28 cellular contexts compared by ENCODE assay signal in the genomic region with DNA sequence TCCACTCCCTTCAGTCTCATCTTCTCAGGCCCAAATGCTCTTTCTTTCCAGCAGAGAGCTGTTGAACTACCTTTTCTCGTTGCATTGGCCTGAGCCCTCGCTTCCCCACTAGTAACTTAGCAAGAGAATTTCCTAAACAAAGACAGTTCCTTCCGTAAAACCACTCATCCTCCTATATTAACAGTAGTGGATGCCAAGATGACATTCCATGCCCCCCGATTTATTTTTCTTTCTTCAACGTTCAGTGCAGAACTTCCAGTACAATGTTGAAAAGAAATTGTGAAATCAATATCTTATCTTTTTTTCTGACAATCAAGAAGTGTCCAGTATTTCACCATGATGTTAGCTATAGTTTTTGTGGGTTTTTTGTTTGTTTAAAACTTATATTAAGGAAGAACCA.
"Had no signal": no experiment of that assay in that cellular context is flagged by ENCODE, and none has a peak within 500 bp of the region (broad histone marks: within the 10 kb centered on the region; RNA-seq: fewer than 3 reads in every experiment).

No MANE protein-coding gene starts in this region.

- H3K27me3 Mint-ChIP-seq: naive B cell; stimulated activated memory B cell treated with anti-CD40 and anti-IgM and Interleukin-4, amounts not matched to agents 10 μg/mL and 1 μg/mL and 100 μg/mL, for 72 hours; type B pancreatic cell had no signal

- ATAC-seq: left lobe of liver; mucosa of descending colon; natural killer cell treated with Interleukin-12 subunit alpha and Interleukin-12 subunit beta and Interleukin-15 and Interleukin-18, amount 100 ng/mL, for 72 hours; stimulated activated memory B cell treated with anti-CD40 and anti-IgM and Interleukin-4, amounts not matched to agents 10 μg/mL and 1 μg/mL and 100 μg/mL, for 72 hours; stimulated activated naive CD8-positive, alpha-beta T cell treated with anti-CD3 and anti-CD28 coated beads, Interleukin-15, Interleukin-2, amounts not matched to agents 100 U/mL and 50 U/mL, for 24 hours had no signal

- H3K36me3 Mint-ChIP-seq: immature natural killer cell; naive B cell; natural killer cell treated with Interleukin-12 subunit alpha and Interleukin-12 subunit beta and Interleukin-15 and Interleukin-18, amount 100 ng/mL, for 72 hours; stimulated activated memory B cell treated with anti-CD40 and anti-IgM and Interleukin-4, amounts not matched to agents 10 μg/mL and 1 μg/mL and 100 μg/mL, for 72 hours; type B pancreatic cell had no signal

- H3K4me3 ChIP-seq: coronary artery, esophagus squamous epithelium, lung, mucosa of descending colon, prostate gland, right atrium auricular region, sigmoid colon, testis, tibial artery had no signal

- H3K27ac ChIP-seq: coronary artery, esophagus squamous epithelium, prostate gland, right atrium auricular region, sigmoid colon, testis, tibial artery had no signal

- DNase-seq: dermis blood vessel endothelial cell; effector memory CD4-positive, alpha-beta T cell; erythroblast; esophagus squamous epithelium; hypothalamus; immature natural killer cell; mesenchymal stem cell; mucosa of descending colon; naive B cell; nucleus accumbens; sigmoid colon; stimulated activated CD4-positive, alpha-beta T cell treated with anti-CD3 and anti-CD28 coated beads, Interleukin-2, amount 100 ng/mL, for 24 hours; stimulated activated CD4-positive, alpha-beta T cell treated with anti-CD3 and anti-CD28 coated beads, Interleukin-4, amount 100 ng/mL, for 24 hours; stimulated activated naive CD8-positive, alpha-beta T cell treated with anti-CD3 and anti-CD28 coated beads, Interleukin-15, Interleukin-2, amounts not matched to agents 100 U/mL and 50 U/mL, for 24 hours; substantia nigra; testis; tibial artery had no signal

- H3K4me1 ChIP-seq: prostate gland, right atrium auricular region, testis had no signal

- H3K9me3 Mint-ChIP-seq: immature natural killer cell; natural killer cell treated with Interleukin-12 subunit alpha and Interleukin-12 subunit beta and Interleukin-15 and Interleukin-18, amount 100 ng/mL, for 72 hours; stimulated activated memory B cell treated with anti-CD40 and anti-IgM and Interleukin-4, amounts not matched to agents 10 μg/mL and 1 μg/mL and 100 μg/mL, for 72 hours; type B pancreatic cell had no signal

- H3K9me3 ChIP-seq: esophagus squamous epithelium, prostate gland, sigmoid colon, testis, tibial artery had no signal

- H3K27me3 ChIP-seq: esophagus squamous epithelium, right atrium auricular region, sigmoid colon, testis, tibial artery had no signal

- H3K36me3 ChIP-seq: esophagus squamous epithelium, prostate gland, right atrium auricular region, sigmoid colon, tibial artery had no signal

- H3K4me3 Mint-ChIP-seq: immature natural killer cell; mesothelial cell of epicardium; naive B cell; natural killer cell treated with Interleukin-12 subunit alpha and Interleukin-12 subunit beta and Interleukin-15 and Interleukin-18, amount 100 ng/mL, for 72 hours; stimulated activated memory B cell treated with anti-CD40 and anti-IgM and Interleukin-4, amounts not matched to agents 10 μg/mL and 1 μg/mL and 100 μg/mL, for 72 hours; type B pancreatic cell had no signal

- H3K27ac Mint-ChIP-seq: immature natural killer cell; naive B cell; natural killer cell treated with Interleukin-12 subunit alpha and Interleukin-12 subunit beta and Interleukin-15 and Interleukin-18, amount 100 ng/mL, for 72 hours; stimulated activated memory B cell treated with anti-CD40 and anti-IgM and Interleukin-4, amounts not matched to agents 10 μg/mL and 1 μg/mL and 100 μg/mL, for 72 hours; type B pancreatic cell had no signal

- H3K4me1 Mint-ChIP-seq: immature natural killer cell; naive B cell; stimulated activated memory B cell treated with anti-CD40 and anti-IgM and Interleukin-4, amounts not matched to agents 10 μg/mL and 1 μg/mL and 100 μg/mL, for 72 hours had no signal

- FAIRE-seq: frontal cortex, keratinocyte had no signal
